In genomic region chr1:33709780-33710713, GRCh38 we compare ENCODE assay signal across 26 cellular contexts.
A peak's percentile ranks its signal among the peaks of the same experiment; 100 is the strongest.
DNase-seq lines count a peak whose midpoint lies in the region; ATAC-seq and TF ChIP-seq lines count a peak whose summit lies in the region.
"Had no signal": no experiment of that assay in that cellular context is flagged by ENCODE, and none has a peak within 500 bp of the region (broad histone marks: within the 10 kb centered on the region; RNA-seq: fewer than 3 reads in every experiment).

No MANE protein-coding gene starts in this region.

- WGBS in endodermal cell (ENCODE audit: insufficient coverage in 1 of 2, insufficient read length in 1 of 2), 2 experiments: 77 to 85% methylated on average over 5 to 7 of the region's 7 CpGs

- H3K4me3 Mint-ChIP-seq in endodermal cell: no peak overlapping the region
- H3K4me3 Mint-ChIP-seq: central memory CD8-positive, alpha-beta T cell; naive thymus-derived CD8-positive, alpha-beta T cell; stimulated activated memory B cell treated with anti-CD40 and anti-IgM and Interleukin-4, amounts not matched to agents 10 μg/mL and 1 μg/mL and 100 μg/mL, for 72 hours had no signal

- DNase-seq in NCI-H524 (lab: John Stamatoyannopoulos, UW) (peak; percentile 51 to 84), endodermal cell (no peak), renal cortical epithelial cell (ENCODE audit: low read depth) (peak; percentile 23), NCI-H2107 treated with DMSO at 0.1 percent for 48 hours (lab: John Stamatoyannopoulos, UW; ENCODE audit: unreplicated experiment) (no peak), 8988T (no peak)
- DNase-seq: activated CD4-positive, alpha-beta T cell treated with anti-CD3 and anti-CD28 coated beads, Interleukin-2, amount 50 U/mL, for 1 hour; activated CD8-positive, alpha-beta memory T cell treated with anti-CD3 and anti-CD28 coated beads, Interleukin-2, amount 50 U/mL, for 48 hours; activated effector memory CD4-positive, alpha-beta T cell treated with anti-CD3 and anti-CD28 coated beads, Interleukin-2, amount 50 U/mL, for 16 hours; amniotic stem cell; BE2C; Caco-2; effector CD4-positive, alpha-beta T cell; Kasumi-1; left colon; naive thymus-derived CD8-positive, alpha-beta T cell; NCI-H1092; OCI-M1; pancreas; sigmoid colon had no signal

- H3K4me2 ChIP-seq in BLaER1 treated with 17β-estradiol and CSF1 and Interleukin-3, amounts not matched to agents 10 nM and 100 nM: peak overlapping the region in 8 of 11 experiments; percentile 39 to 72 (median 53); a peak in 16 of 22 replicates

- no peak overlapping the region for H3K9ac ChIP-seq in BLaER1 treated with 17β-estradiol and CSF1 and Interleukin-3, amounts not matched to agents 10 nM and 100 nM
- H3K9ac ChIP-seq in endodermal cell (ENCODE audit: extremely low read depth, low read length, poor library complexity, severe bottlenecking): no peak overlapping the region

- TF ChIP-seq CTCF in endodermal cell (conservative IDR thresholded peaks at IDR 0.05): no peak

- no peak overlapping the region for H3K4me3 ChIP-seq in BLaER1 treated with 17β-estradiol and CSF1 and Interleukin-3, amounts not matched to agents 10 nM and 100 nM
- no peak overlapping the region for H3K4me3 ChIP-seq in endodermal cell (ENCODE audit: low read length)
- H3K4me3 ChIP-seq: pancreas, sigmoid colon, thoracic aorta had no signal

- H3K4me1 ChIP-seq in BLaER1 treated with 17β-estradiol and CSF1 and Interleukin-3, amounts not matched to agents 10 nM and 100 nM: peaks cover 0 to 24% (median 18%) of the 10 kb centered on the region in 10 experiments; a peak in 16 of 20 replicates
- H3K4me1 ChIP-seq in endodermal cell (ENCODE audit: control insufficient read depth, insufficient read depth, low read length): no peaks in the 10 kb centered on the region
- H3K4me1 ChIP-seq: BE2C, Caco-2, pancreas, sigmoid colon had no signal

- peaks cover 3% of the 10 kb centered on the region for H3K4me1 Mint-ChIP-seq in endodermal cell
- H3K4me1 Mint-ChIP-seq: central memory CD8-positive, alpha-beta T cell; naive thymus-derived CD8-positive, alpha-beta T cell; stimulated activated memory B cell treated with anti-CD40 and anti-IgM and Interleukin-4, amounts not matched to agents 10 μg/mL and 1 μg/mL and 100 μg/mL, for 72 hours had no signal

- no peaks in the 10 kb centered on the region for H3K9me3 ChIP-seq in BLaER1 treated with 17β-estradiol and CSF1 and Interleukin-3, amounts not matched to agents 10 nM and 100 nM (replicated peaks in 1 of 11)
- H3K9me3 ChIP-seq in endodermal cell (ENCODE audit: control insufficient read depth, low read length): no peaks in the 10 kb centered on the region
- H3K9me3 ChIP-seq: BE2C, Caco-2, pancreas, sigmoid colon, thoracic aorta had no signal

- H3K9me3 Mint-ChIP-seq in endodermal cell: no peaks in the 10 kb centered on the region
- H3K9me3 Mint-ChIP-seq: central memory CD8-positive, alpha-beta T cell; naive thymus-derived CD8-positive, alpha-beta T cell; stimulated activated memory B cell treated with anti-CD40 and anti-IgM and Interleukin-4, amounts not matched to agents 10 μg/mL and 1 μg/mL and 100 μg/mL, for 72 hours had no signal

- H3K36me3 ChIP-seq in BLaER1 treated with 17β-estradiol and CSF1 and Interleukin-3, amounts not matched to agents 10 nM and 100 nM: no peaks in the 10 kb centered on the region
- H3K36me3 ChIP-seq in endodermal cell (ENCODE audit: control insufficient read depth, insufficient read depth, low read length): no peaks in the 10 kb centered on the region
- H3K36me3 ChIP-seq: BE2C, pancreas, sigmoid colon, thoracic aorta had no signal

- H3K36me3 Mint-ChIP-seq in endodermal cell (ENCODE audit: low read depth): no peaks in the 10 kb centered on the region
- H3K36me3 Mint-ChIP-seq: naive thymus-derived CD8-positive, alpha-beta T cell; stimulated activated memory B cell treated with anti-CD40 and anti-IgM and Interleukin-4, amounts not matched to agents 10 μg/mL and 1 μg/mL and 100 μg/mL, for 72 hours had no signal

- H3K27ac Mint-ChIP-seq in endodermal cell: no peak overlapping the region
- H3K27ac Mint-ChIP-seq: stimulated activated memory B cell treated with anti-CD40 and anti-IgM and Interleukin-4, amounts not matched to agents 10 μg/mL and 1 μg/mL and 100 μg/mL, for 72 hours had no signal

- no peak for ATAC-seq in activated CD4-positive, CD25-positive, alpha-beta regulatory T cell treated with anti-CD3 and anti-CD28 coated beads, Interleukin-2, amount 50 U/mL, for 24 hours
- ATAC-seq: HCT116; left colon; naive thymus-derived CD8-positive, alpha-beta T cell; pancreas; Right ventricle myocardium inferior; stimulated activated memory B cell treated with anti-CD40 and anti-IgM and Interleukin-4, amounts not matched to agents 10 μg/mL and 1 μg/mL and 100 μg/mL, for 72 hours had no signal

- no peaks in the 10 kb centered on the region for H3K27me3 Mint-ChIP-seq in endodermal cell (ENCODE audit: insufficient read depth)

- H3K27me3 ChIP-seq in BLaER1 treated with 17β-estradiol and CSF1 and Interleukin-3, amounts not matched to agents 10 nM and 100 nM: no peaks in the 10 kb centered on the region
- no peaks in the 10 kb centered on the region for H3K27me3 ChIP-seq in endodermal cell (ENCODE audit: control insufficient read depth, insufficient read depth, low read length, poor library complexity, severe bottlenecking)
- H3K27me3 ChIP-seq: BE2C had no signal

- no peaks in the 10 kb centered on the region for H4K20me1 ChIP-seq in BLaER1 treated with 17β-estradiol and CSF1 and Interleukin-3, amounts not matched to agents 10 nM and 100 nM

- no peak overlapping the region for H3K27ac ChIP-seq in BLaER1 treated with 17β-estradiol and CSF1 and Interleukin-3, amounts not matched to agents 10 nM and 100 nM
- H3K27ac ChIP-seq in endodermal cell (ENCODE audit: low read depth, low read length): peak overlapping the region; percentile 85
- H3K27ac ChIP-seq: pancreas, sigmoid colon, thoracic aorta had no signal

Comparison
In these comparisons a context has a peak if more than half of its experiments do, and no peak if none do; other contexts are left out.
1. DNase-seq: peak in NCI-H524 (2 of 2) and renal cortical epithelial cell (single experiment); none in endodermal cell (single experiment), NCI-H2107 treated with DMSO at 0.1 percent for 48 hours (single experiment) and 8988T (single experiment).